In genomic region chr17:76868176-76868668, GRCh38 we compare ENCODE assay signal across 8 cellular contexts. TPM values are rescaled to one million over a fixed set of nuclear protein-coding genes. Genes with fewer than 3 reads are reported as not detected.
DNase-seq lines count a peak whose midpoint lies in the region; TF ChIP-seq lines count a peak whose summit lies in the region.

TSS of gene MGAT5B (plus strand) at chr17:76868404. CDS start at chr17:76869030, 626 bp downstream.

- H2BK15ac ChIP-seq in neuronal stem cell (ENCODE audit: low read length) = peak within 1 kb of the TSS; percentile 83

- TF ChIP-seq POLR2A in Peyer's patch (IDR thresholded peaks at IDR 0.05) = no peak
- no peak for TF ChIP-seq POLR2A in stomach (IDR thresholded peaks at IDR 0.05)

- WGBS in neuronal stem cell (ENCODE audit: extremely low coverage in 2 of 2, insufficient read length in 2 of 2, insufficient replicate concordance in 1 of 2), 2 donors = no CpG with 5 or more reads among the region's 76 CpGs
- WGBS in stomach, 5 donors = 0 to 1% (median 0%) methylated on average over 6 to 75 of the region's 76 CpGs

- H3K14ac ChIP-seq in neuronal stem cell (ENCODE audit: low read length) = peak within 1 kb of the TSS; percentile 71

- TF ChIP-seq CTCF in Peyer's patch (IDR thresholded peaks at IDR 0.05) (peak; percentile 75 to 96 (median 87)), stomach (IDR thresholded peaks at IDR 0.05) (peak in 4 of 7 experiments; percentile 46 to 92 (median 80))

- peak within 1 kb of the TSS; percentile 87 for H2BK5ac ChIP-seq in neuronal stem cell (ENCODE audit: low read length)

- no peak within 1 kb of the TSS for H2BK120ac ChIP-seq in neuronal stem cell (ENCODE audit: low read depth, low read length)

- TF ChIP-seq EP300 in stomach (IDR thresholded peaks at IDR 0.05) = no peak

- intact Hi-C loops in stomach (cut with DNase I; ENCODE audit: low total_unique reads) = loop anchor here (5.0 kb wide), 1 partner anchor 189 kb away; no protein-coding TSS in a partner anchor

- H3K18ac ChIP-seq in neuronal stem cell (ENCODE audit: low read length) = peak within 1 kb of the TSS; percentile 87

- H3K27ac ChIP-seq in Peyer's patch (no peak within 1 kb of the TSS), neuronal stem cell (replicated peaks; ENCODE audit: low read length) (no peak within 1 kb of the TSS), stomach (no peak within 1 kb of the TSS)

- peaks cover 2% of the 10 kb centered on the region for H3K79me1 ChIP-seq in neuronal stem cell (ENCODE audit: low read depth, low read length)

- no peak within 1 kb of the TSS for H4K91ac ChIP-seq in neuronal stem cell (ENCODE audit: low read depth, low read length, poor library complexity)

- H3K9me3 ChIP-seq in Peyer's patch (no peaks in the 10 kb centered on the region), neuronal stem cell (replicated peaks in 1 of 2; ENCODE audit: control insufficient read depth in 2 of 2, insufficient read depth in 1 of 2, low read depth in 1 of 2, low read length in 2 of 2) (no peaks in the 10 kb centered on the region), stomach (no peaks in the 10 kb centered on the region)

- H2AK5ac ChIP-seq in neuronal stem cell (ENCODE audit: low read depth, low read length) = peak within 1 kb of the TSS; percentile 35

- H3K36me3 ChIP-seq in Peyer's patch (no peaks in the 10 kb centered on the region), neuronal stem cell (replicated peaks in 1 of 2; ENCODE audit: control insufficient read depth in 2 of 2, insufficient read depth in 2 of 2, low read length in 2 of 2) (peaks cover 2 to 9% of the 10 kb centered on the region in 2 donors), stomach (no peaks in the 10 kb centered on the region)

- peak within 1 kb of the TSS; percentile 77 for H3K9ac ChIP-seq in neuronal stem cell (ENCODE audit: low read depth, low read length, poor library complexity)

- H3K4me2 ChIP-seq in neuronal stem cell (ENCODE audit: insufficient read depth, low read length, poor library complexity, severe bottlenecking) = peak within 1 kb of the TSS; percentile 80

- peaks cover 0 to 22% of the 10 kb centered on the region in 2 donors for H3K27me3 ChIP-seq in Peyer's patch
- peaks cover 5 to 29% (median 8%) of the 10 kb centered on the region in 3 experiments for H3K27me3 ChIP-seq in neuronal stem cell (ENCODE audit: control insufficient read depth in 3 of 3, insufficient read depth in 3 of 3, low read depth in 1 of 3, low read length in 3 of 3)
- peaks cover 15 to 85% (median 53%) of the 10 kb centered on the region in 3 donors for H3K27me3 ChIP-seq in stomach

- H3K4me3 ChIP-seq in Peyer's patch (peak within 1 kb of the TSS; percentile 12 to 59 (median 48)), neuronal stem cell (ENCODE audit: low read length in 2 of 2) (peak within 1 kb of the TSS; percentile 82 to 85), stomach (peak within 1 kb of the TSS; percentile 34 to 49 (median 40))

- H3K4me1 ChIP-seq in Peyer's patch = peaks cover 0 to 20% (median 10%) of the 10 kb centered on the region in 4 donors
- H3K4me1 ChIP-seq in neuronal stem cell (ENCODE audit: control insufficient read depth in 2 of 2, insufficient read depth in 1 of 2, low read depth in 1 of 2, low read length in 2 of 2) = peaks cover 6 to 7% of the 10 kb centered on the region in 2 donors
- peaks cover 20 to 24% (median 23%) of the 10 kb centered on the region in 4 donors for H3K4me1 ChIP-seq in stomach

- H2AFZ ChIP-seq in neuronal stem cell (ENCODE audit: low read length) = peak within 1 kb of the TSS; percentile 88

- H4K8ac ChIP-seq in neuronal stem cell (ENCODE audit: low read depth, low read length) = no peak within 1 kb of the TSS

- peak within 1 kb of the TSS; percentile 12 for H3K23ac ChIP-seq in neuronal stem cell (ENCODE audit: low read depth, low read length, poor library complexity)

- peak within 1 kb of the TSS; percentile 2 for H3K4ac ChIP-seq in neuronal stem cell (ENCODE audit: low read length)

- DNase-seq in NCI-H524 (lab: John Stamatoyannopoulos, UW) (peak; percentile 91 to 93), NCI-H524 treated with DMSO at 0.1 percent for 48 hours (lab: John Stamatoyannopoulos, UW) (no peak), HT-29 (ENCODE audit: low spot score) (peak; percentile 73), Peyer's patch (peak; percentile 69 to 87 (median 81)), fibroblast of the conjunctiva (ENCODE audit: low read depth) (peak; percentile 55), neuronal stem cell (ENCODE audit: low spot score) (peak; percentile 90), stomach (peak; percentile 85)
- DNase-seq in activated effector memory CD4-positive, alpha-beta T cell treated with Interleukin-2 at 50 U/mL for 16 hours = peak; percentile 61

- H2BK12ac ChIP-seq in neuronal stem cell (ENCODE audit: low read length) = peak within 1 kb of the TSS; percentile 22

RNA-seq across cellular contexts. Expression of gene MGAT5B, which starts in this region (rescaled TPM):
- total RNA-seq in HT-29 (2014; rRNA removed; shearing (Covaris generic)) = not detected in 2 replicates
- total RNA-seq in Peyer's patch (1 to 10 TPM in 1 of 4 donors, under 1 TPM in 2, not detected in 1; 0.27 to 6.6 (median 0.47) TPM), stomach (1 to 10 TPM in 1 of 5 donors, not detected in 4; 1.7 TPM)
- 5.6 TPM for polyA plus RNA-seq in neuronal stem cell (2013, experiment 1 of 2)
- polyA plus RNA-seq in neuronal stem cell (2013, experiment 2 of 2) = 5.4 TPM
- polyA plus RNA-seq in stomach = under 1 TPM; 0.10 to 0.46 (median 0.19) TPM

Comparison
In these comparisons a context has a peak if more than half of its experiments do, and no peak if none do; other contexts are left out.
1. Peak in DNase-seq in HT-29; RNA of the gene not detected or under 1 TPM.